Comparison of ENCODE assay signal across 8 cellular contexts in genomic region chr10:92591550-92592140, GRCh38. TPM values are rescaled to one million over a fixed set of nuclear protein-coding genes. Genes with fewer than 3 reads are reported as not detected.
DNase-seq lines count a peak whose midpoint lies in the region; ATAC-seq lines count a peak whose summit lies in the region.

No MANE protein-coding gene starts in this region.

- peak; percentile 8 to 88 (median 80) for DNase-seq in C1 segment of cervical spinal cord (lab: John Stamatoyannopoulos, UW)
- peak; percentile 71 for DNase-seq in NCI-H774 (lab: John Stamatoyannopoulos, UW)
- DNase-seq in activated CD4-positive, alpha-beta memory T cell treated with anti-CD3 and anti-CD28 coated beads, Interleukin-2, amount 10 ng/mL, durations not matched to agents 7 days and 5 days, result peak; percentile 95
- peak; percentile 78 to 96 for DNase-seq in lung microvascular endothelial cell (ENCODE audit: low read depth in 2 of 2)
- peak; percentile 74 to 87 (median 78) for DNase-seq in stimulated activated CD4-positive, alpha-beta T cell treated with anti-CD3 and anti-CD28 coated beads, TNF-alpha, amount 100 ng/mL, for 24 hours (ENCODE audit: low read depth in 3 of 3)

- peaks cover 12% of the 10 kb centered on the region for H3K4me1 ChIP-seq in ectodermal cell (ENCODE audit: control insufficient read depth, insufficient read depth, low read length)

- no peaks in the 10 kb centered on the region for H3K36me3 ChIP-seq in ectodermal cell (ENCODE audit: control insufficient read depth, insufficient read depth, low read length)

- peaks cover 37% of the 10 kb centered on the region for H3K4me1 Mint-ChIP-seq in activated CD4-positive, alpha-beta memory T cell treated with anti-CD3 and anti-CD28 coated beads, Interleukin-2, amount 10 ng/mL, durations not matched to agents 7 days and 5 days

- POLR2A ChIA-PET in activated CD4-positive, alpha-beta memory T cell treated with anti-CD3 and anti-CD28 coated beads, Interleukin-2, amount 10 ng/mL, durations not matched to agents 7 days and 5 days (lab: Charles Lee), result interaction anchor here (0.6 to 3.5 kb wide), 18 partner anchors 9 to 1111 kb away, joined by 3 to 89 read pairs (median 4); partner anchors contain the start of genes BTAF1, CPEB3, EXOC6 and FRA10AC1

- WGBS in ectodermal cell, 2 experiments, result 17 to 18% methylated on average over 43 to 44 of the region's 44 CpGs

- peak overlapping the region; percentile 96 for H3K4me3 Mint-ChIP-seq in activated CD4-positive, alpha-beta memory T cell treated with anti-CD3 and anti-CD28 coated beads, Interleukin-2, amount 10 ng/mL, durations not matched to agents 7 days and 5 days

- H3K9me3 ChIP-seq in ectodermal cell (ENCODE audit: control insufficient read depth, low read length), result no peaks in the 10 kb centered on the region

- H3K36me3 Mint-ChIP-seq in activated CD4-positive, alpha-beta memory T cell treated with anti-CD3 and anti-CD28 coated beads, Interleukin-2, amount 10 ng/mL, durations not matched to agents 7 days and 5 days (ENCODE audit: low read depth), result peaks cover 20% of the 10 kb centered on the region

- ATAC-seq in GM19372 (IDR thresholded peaks at IDR 0.05; ENCODE audit: low read depth, unreplicated experiment) (peak; percentile 70), HG03520 (IDR thresholded peaks at IDR 0.05; ENCODE audit: unreplicated experiment) (peak; percentile 67)

- no peaks in the 10 kb centered on the region for H3K27me3 ChIP-seq in ectodermal cell (ENCODE audit: control insufficient read depth, insufficient read depth, low read length, poor library complexity, severe bottlenecking)

- H3K4me3 ChIP-seq in ectodermal cell (ENCODE audit: insufficient read depth, low read depth, low read length), result peak overlapping the region; percentile 43

- peak overlapping the region; percentile 100 for H3K27ac Mint-ChIP-seq in activated CD4-positive, alpha-beta memory T cell treated with anti-CD3 and anti-CD28 coated beads, Interleukin-2, amount 10 ng/mL, durations not matched to agents 7 days and 5 days

- H3K9me3 Mint-ChIP-seq in activated CD4-positive, alpha-beta memory T cell treated with anti-CD3 and anti-CD28 coated beads, Interleukin-2, amount 10 ng/mL, durations not matched to agents 7 days and 5 days, result no peaks in the 10 kb centered on the region

- no peaks in the 10 kb centered on the region for H3K27me3 Mint-ChIP-seq in activated CD4-positive, alpha-beta memory T cell treated with anti-CD3 and anti-CD28 coated beads, Interleukin-2, amount 10 ng/mL, durations not matched to agents 7 days and 5 days

- CTCF ChIA-PET in activated CD4-positive, alpha-beta memory T cell treated with anti-CD3 and anti-CD28 coated beads, Interleukin-2, amount 10 ng/mL, durations not matched to agents 7 days and 5 days (lab: Charles Lee), result interaction anchor here (1.4 to 3.5 kb wide), 5 partner anchors 10 to 300 kb away, joined by 4 to 40 read pairs (median 4); partner anchors contain the start of gene IDE

- H3K27ac ChIP-seq in ectodermal cell (ENCODE audit: insufficient read depth, low read depth, low read length, poor library complexity, severe bottlenecking), result peak overlapping the region; percentile 72

RNA-seq across cellular contexts. Expression of gene KIF11, which starts 1.3 kb away (rescaled TPM):
- total RNA-seq in activated CD4-positive, alpha-beta memory T cell treated with anti-CD3 and anti-CD28 coated beads, Interleukin-2, amount 10 ng/mL, durations not matched to agents 7 days and 5 days, result 10 to 100 TPM; 78.5 to 79.5 TPM
- 61.4 TPM for polyA plus RNA-seq in ectodermal cell (2013, experiment 1 of 4)
- 63.4 TPM for polyA plus RNA-seq in ectodermal cell (2013, experiment 2 of 4)
- polyA plus RNA-seq in ectodermal cell (2013, experiment 3 of 4), result 56.2 TPM
- 55.2 TPM for polyA plus RNA-seq in ectodermal cell (2013, experiment 4 of 4)
- 3.2 and 10.5 TPM in 2 replicates for total RNA-seq in lung microvascular endothelial cell

RNA-seq across cellular contexts. Expression of gene IDE, which starts 17.8 kb away (rescaled TPM):
- total RNA-seq in activated CD4-positive, alpha-beta memory T cell treated with anti-CD3 and anti-CD28 coated beads, Interleukin-2, amount 10 ng/mL, durations not matched to agents 7 days and 5 days, result 10 to 100 TPM; 24.6 to 27.9 TPM
- polyA plus RNA-seq in ectodermal cell (2013, experiment 1 of 4), result 38.7 TPM
- 37.8 TPM for polyA plus RNA-seq in ectodermal cell (2013, experiment 2 of 4)
- 27.3 TPM for polyA plus RNA-seq in ectodermal cell (2013, experiment 3 of 4)
- polyA plus RNA-seq in ectodermal cell (2013, experiment 4 of 4), result 30.2 TPM
- 19.4 and 20.2 TPM in 2 replicates for total RNA-seq in lung microvascular endothelial cell

Comparison
In these comparisons a context has a peak if more than half of its experiments do, and no peak if none do; other contexts are left out.
1. Peak in every context shown above with its lines: DNase-seq, ATAC-seq, H3K4me3 ChIP-seq and H3K27ac ChIP-seq.